In genomic region chr19:43525836-43526771, GRCh38 we compare ENCODE assay signal across 8 cellular contexts. TPM values are rescaled to one million over a fixed set of nuclear protein-coding genes. Genes with fewer than 3 reads are reported as not detected.
DNase-seq lines count a peak whose midpoint lies in the region; ATAC-seq and TF ChIP-seq lines count a peak whose summit lies in the region.

No MANE protein-coding gene starts in this region.

- H2BK15ac ChIP-seq in neuronal stem cell (ENCODE audit: low read length) = peak overlapping the region; percentile 64

- H3K4me2 ChIP-seq in fibroblast of lung (ENCODE audit: extremely low read depth, insufficient read depth, low read length) (peak overlapping the region; percentile 86), neuronal stem cell (ENCODE audit: insufficient read depth, low read length, poor library complexity, severe bottlenecking) (peak overlapping the region; percentile 97)

- H2BK12ac ChIP-seq in neuronal stem cell (ENCODE audit: low read length) = no peak overlapping the region

- no peak overlapping the region for H3K23ac ChIP-seq in neuronal stem cell (ENCODE audit: low read depth, low read length, poor library complexity)

- H3K36me3 Mint-ChIP-seq in activated B cell treated with CpG ODN at 0.5 μM for 24 hours (ENCODE audit: low read depth) = no peaks in the 10 kb centered on the region

- H3K36me3 ChIP-seq in fibroblast of lung (ENCODE audit: control insufficient read depth, insufficient read depth, low read length) (no peaks in the 10 kb centered on the region), neuronal stem cell (replicated peaks in 1 of 2; ENCODE audit: control insufficient read depth in 2 of 2, insufficient read depth in 2 of 2, low read length in 2 of 2) (no peaks in the 10 kb centered on the region)

- H3K79me2 ChIP-seq in fibroblast of lung (ENCODE audit: control insufficient read depth, insufficient read depth, low read length) = peaks cover 28% of the 10 kb centered on the region

- H2AK5ac ChIP-seq in neuronal stem cell (ENCODE audit: low read depth, low read length) = peak overlapping the region; percentile 10

- no peak for ATAC-seq in activated B cell treated with CpG ODN at 0.5 μM for 24 hours (ENCODE audit: low read depth)
- no peak for ATAC-seq in HG02938 (IDR thresholded peaks at IDR 0.05; ENCODE audit: unreplicated experiment)
- ATAC-seq in GM21360 (IDR thresholded peaks at IDR 0.05; ENCODE audit: unreplicated experiment) = no peak

- no peaks in the 10 kb centered on the region for H3K9me3 Mint-ChIP-seq in activated B cell treated with CpG ODN at 0.5 μM for 24 hours

- peak overlapping the region; percentile 82 to 90 (median 88) for H3K4me3 ChIP-seq in fibroblast of lung (replicated peaks in 1 of 4; ENCODE audit: control extremely low read depth in 1 of 4, insufficient read depth in 1 of 4, low read depth in 3 of 4, low read length in 4 of 4)
- peak overlapping the region; percentile 61 to 92 for H3K4me3 ChIP-seq in neuronal stem cell (ENCODE audit: low read length in 2 of 2)

- H4K91ac ChIP-seq in neuronal stem cell (ENCODE audit: low read depth, low read length, poor library complexity) = no peak overlapping the region

- WGBS in neuronal stem cell (ENCODE audit: extremely low coverage in 2 of 2, insufficient read length in 2 of 2, insufficient replicate concordance in 1 of 2), 2 donors = no CpG with 5 or more reads among the region's 26 CpGs

- H3K27ac ChIP-seq in fibroblast of lung (ENCODE audit: insufficient read depth, low read length) = peak overlapping the region; percentile 75
- H3K27ac ChIP-seq in neuronal stem cell (replicated peaks; ENCODE audit: low read length) = no peak overlapping the region

- H3K27me3 ChIP-seq in fibroblast of lung (ENCODE audit: control insufficient read depth, insufficient read depth, low read length) (no peaks in the 10 kb centered on the region), neuronal stem cell (ENCODE audit: control insufficient read depth in 3 of 3, insufficient read depth in 3 of 3, low read depth in 1 of 3, low read length in 3 of 3) (peaks cover 0 to 11% (median 4%) of the 10 kb centered on the region in 3 experiments)

- H3K4me1 ChIP-seq in fibroblast of lung (ENCODE audit: control insufficient read depth, extremely low read depth, insufficient read depth, low read length) (no peaks in the 10 kb centered on the region), neuronal stem cell (ENCODE audit: control insufficient read depth in 2 of 2, insufficient read depth in 1 of 2, low read depth in 1 of 2, low read length in 2 of 2) (peaks cover 7 to 15% of the 10 kb centered on the region in 2 donors)

- H2BK120ac ChIP-seq in neuronal stem cell (ENCODE audit: low read depth, low read length) = no peak overlapping the region

- H3K14ac ChIP-seq in neuronal stem cell (ENCODE audit: low read length) = peak overlapping the region; percentile 59

- H3K4me3 Mint-ChIP-seq in activated B cell treated with CpG ODN at 0.5 μM for 24 hours = peak overlapping the region; percentile 89

- H3K9ac ChIP-seq in fibroblast of lung (ENCODE audit: insufficient read depth, low read length) = peak overlapping the region; percentile 73
- H3K9ac ChIP-seq in neuronal stem cell (ENCODE audit: low read depth, low read length, poor library complexity) = peak overlapping the region; percentile 86

- peak overlapping the region; percentile 54 for H3K27ac Mint-ChIP-seq in activated B cell treated with CpG ODN at 0.5 μM for 24 hours

- POLR2A ChIA-PET in activated B cell treated with CpG ODN at 0.5 μM for 24 hours (lab: Charles Lee) = interaction anchor here (1.0 to 2.8 kb wide), 5 partner anchors 22 to 79 kb away, joined by 3 to 11 read pairs (median 3); partner anchors contain the start of genes IRGQ, PHLDB3 and ZNF576

- H2AFZ ChIP-seq in fibroblast of lung (ENCODE audit: low read length) (peak overlapping the region; percentile 7), neuronal stem cell (ENCODE audit: low read length) (peak overlapping the region; percentile 97)

- CTCF ChIA-PET in activated B cell treated with CpG ODN at 0.5 μM for 24 hours (lab: Charles Lee) = interaction anchor here (2.6 to 8.4 kb wide), 2 partner anchors 69 to 79 kb away, joined by 7 to 61 read pairs; no protein-coding TSS in a partner anchor

- H3K4ac ChIP-seq in neuronal stem cell (ENCODE audit: low read length) = no peak overlapping the region

- peak overlapping the region; percentile 76 for H4K8ac ChIP-seq in neuronal stem cell (ENCODE audit: low read depth, low read length)

- peak overlapping the region; percentile 59 for H3K18ac ChIP-seq in neuronal stem cell (ENCODE audit: low read length)

- intact Hi-C loops in activated B cell treated with CpG ODN at 0.5 μM for 24 hours (cut with micrococcal nuclease) = loop anchor here (2.0 kb wide), 1 partner anchor 21 kb away; the partner anchor contains the start of gene PHLDB3

- no peaks in the 10 kb centered on the region for H4K20me1 ChIP-seq in fibroblast of lung (ENCODE audit: control insufficient read depth, extremely low read depth, insufficient read depth, low read length)

- H3K9me3 ChIP-seq in fibroblast of lung (ENCODE audit: control insufficient read depth, insufficient read depth, low read depth, low read length) = no peaks in the 10 kb centered on the region
- H3K9me3 ChIP-seq in neuronal stem cell (replicated peaks in 1 of 2; ENCODE audit: control insufficient read depth in 2 of 2, insufficient read depth in 1 of 2, low read depth in 1 of 2, low read length in 2 of 2) = no peaks in the 10 kb centered on the region

- H2BK5ac ChIP-seq in neuronal stem cell (ENCODE audit: low read length) = peak overlapping the region; percentile 24

- no peak for TF ChIP-seq CTCF in activated B cell treated with CpG ODN at 0.5 μM for 24 hours (IDR thresholded peaks at IDR 0.05)
- TF ChIP-seq CTCF in fibroblast of lung (conservative IDR thresholded peaks at IDR 0.05 in 1 of 2, IDR thresholded peaks at IDR 0.05 in 1 of 2; ENCODE audit: low read depth in 1 of 2, low read length in 2 of 2) = no peak

- H3K27me3 Mint-ChIP-seq in activated B cell treated with CpG ODN at 0.5 μM for 24 hours = no peaks in the 10 kb centered on the region

- H3K79me1 ChIP-seq in neuronal stem cell (ENCODE audit: low read depth, low read length) = peaks cover 2% of the 10 kb centered on the region

- peak; percentile 44 for DNase-seq in NCI-H82 (lab: John Stamatoyannopoulos, UW)
- no peak for DNase-seq in NCI-H82 treated with DMSO at 0.1 percent for 48 hours (lab: John Stamatoyannopoulos, UW; ENCODE audit: unreplicated experiment)
- no peak for DNase-seq in activated B cell treated with CpG ODN at 0.5 μM for 24 hours
- no peak for DNase-seq in fibroblast of lung (ENCODE audit: low read depth in 2 of 2)
- DNase-seq in neuronal stem cell (ENCODE audit: low spot score) = no peak
- no peak for DNase-seq in RPMI8226

- H3K4me1 Mint-ChIP-seq in activated B cell treated with CpG ODN at 0.5 μM for 24 hours = peaks cover 25% of the 10 kb centered on the region

RNA-seq across cellular contexts. Expression of gene ETHE1, which starts 0.9 kb away (rescaled TPM):
- total RNA-seq in activated B cell treated with CpG ODN at 0.5 μM for 24 hours = 16.3 and 16.7 TPM in 2 replicates
- total RNA-seq in fibroblast of lung = 86.0 and 112 TPM in 2 replicates
- polyA plus RNA-seq in fibroblast of lung = 65.2 and 129 TPM in 2 replicates
- polyA plus RNA-seq in fibroblast of lung (2012) = 67.1 and 142 TPM in 2 replicates
- 167 and 210 TPM in 2 replicates for polyA minus RNA-seq in fibroblast of lung (ENCODE audit: low replicate concordance)
- polyA plus RNA-seq in neuronal stem cell (2013, experiment 1 of 2) = 14.2 TPM
- 13.9 TPM for polyA plus RNA-seq in neuronal stem cell (2013, experiment 2 of 2)

RNA-seq across cellular contexts. Expression of gene ZNF575, which starts 6.9 kb away (rescaled TPM):
- 1.9 and 3.4 TPM in 2 replicates for total RNA-seq in activated B cell treated with CpG ODN at 0.5 μM for 24 hours
- 0.26 and 0.33 TPM in 2 replicates for total RNA-seq in fibroblast of lung
- 0.27 TPM in 2 replicates for polyA plus RNA-seq in fibroblast of lung
- 2.6 and 3.9 TPM in 2 replicates for polyA plus RNA-seq in fibroblast of lung (2012)
- polyA minus RNA-seq in fibroblast of lung (ENCODE audit: low replicate concordance) = 1.4 and 1.6 TPM in 2 replicates
- polyA plus RNA-seq in neuronal stem cell (2013, experiment 1 of 2) = 0.29 TPM
- polyA plus RNA-seq in neuronal stem cell (2013, experiment 2 of 2) = 0.21 TPM

RNA-seq across cellular contexts. Expression of gene PHLDB3, which starts 21.6 kb away (rescaled TPM):
- 32.2 and 34.5 TPM in 2 replicates for total RNA-seq in activated B cell treated with CpG ODN at 0.5 μM for 24 hours
- total RNA-seq in fibroblast of lung = 22.3 and 35.8 TPM in 2 replicates
- 1.8 and 4.4 TPM in 2 replicates for polyA plus RNA-seq in fibroblast of lung
- polyA plus RNA-seq in fibroblast of lung (2012) = 4.1 and 13.6 TPM in 2 replicates
- 2.2 and 9.1 TPM in 2 replicates for polyA minus RNA-seq in fibroblast of lung (ENCODE audit: low replicate concordance)
- 8.0 TPM for polyA plus RNA-seq in neuronal stem cell (2013, experiment 1 of 2)
- polyA plus RNA-seq in neuronal stem cell (2013, experiment 2 of 2) = 7.9 TPM

RNA-seq across cellular contexts. Expression of gene XRCC1, which starts 49.2 kb away (rescaled TPM):
- total RNA-seq in activated B cell treated with CpG ODN at 0.5 μM for 24 hours (31.9 and 34.5 TPM in 2 replicates), fibroblast of lung (13.6 and 14.5 TPM in 2 replicates)
- 8.6 and 17.5 TPM in 2 replicates for polyA plus RNA-seq in fibroblast of lung
- 12.4 and 23.7 TPM in 2 replicates for polyA plus RNA-seq in fibroblast of lung (2012)
- polyA minus RNA-seq in fibroblast of lung (ENCODE audit: low replicate concordance) = 27.2 and 29.2 TPM in 2 replicates
- polyA plus RNA-seq in neuronal stem cell (2013, experiment 1 of 2) = 45.5 TPM
- polyA plus RNA-seq in neuronal stem cell (2013, experiment 2 of 2) = 44.7 TPM

RNA-seq across cellular contexts. Expression of gene PINLYP, which starts 49.5 kb away (rescaled TPM):
- 1.9 and 2.1 TPM in 2 replicates for total RNA-seq in activated B cell treated with CpG ODN at 0.5 μM for 24 hours
- total RNA-seq in fibroblast of lung = 7.2 and 14.7 TPM in 2 replicates
- 5.1 TPM in 2 replicates for polyA plus RNA-seq in fibroblast of lung
- polyA plus RNA-seq in fibroblast of lung (2012) = 6.7 and 6.8 TPM in 2 replicates
- 8.9 and 9.6 TPM in 2 replicates for polyA minus RNA-seq in fibroblast of lung (ENCODE audit: low replicate concordance)
- polyA plus RNA-seq in neuronal stem cell (2013, experiment 1 of 2) = 8.4 TPM
- polyA plus RNA-seq in neuronal stem cell (2013, experiment 2 of 2) = 8.4 TPM
